In genomic region chr3:106088270-106088669, GRCh38 we compare ENCODE assay signal across 19 cellular contexts.
DNase-seq lines count a peak whose midpoint lies in the region; ATAC-seq and TF ChIP-seq lines count a peak whose summit lies in the region.
"Had no signal": no experiment of that assay in that cellular context is flagged by ENCODE, and none has a peak within 500 bp of the region (broad histone marks: within the 10 kb centered on the region; RNA-seq: fewer than 3 reads in every experiment).

No MANE protein-coding gene starts in this region.

- intact Hi-C loops in tibial artery (cut with DNase I; ENCODE audit: low total_unique reads), result no loop called here

- no peaks in the 10 kb centered on the region for H3K9me3 ChIP-seq in tibial artery
- H3K9me3 ChIP-seq: SJCRH30 had no signal

- DNase-seq in NCI-H2171 treated with DMSO at 0.1 percent for 48 hours (lab: John Stamatoyannopoulos, UW) (peak; percentile 35), NCI-H2171 (lab: John Stamatoyannopoulos, UW) (no peak), astrocyte of the hippocampus (ENCODE audit: low read depth, low spot score) (peak; percentile 1), mesothelial cell of epicardium (ENCODE audit: low spot score in 2 of 2, unreplicated experiment in 2 of 2) (peak; percentile 27 to 49), tibial artery (no peak), activated gamma-delta T cell (lab: John Stamatoyannopoulos, UW) (no peak)
- DNase-seq: CD4-positive, alpha-beta T cell; DMS153; GF-D8; GM23248; HCEC 1CT; NCI-H1105 treated with DMSO at 0.1 percent for 48 hours; NCI-H187 treated with DMSO at 0.1 percent for 48 hours; NCI-H524; SJCRH30; SW 1271 had no signal

- TF ChIP-seq CTCF in mesothelial cell of epicardium (IDR thresholded peaks at IDR 0.05; ENCODE audit: unreplicated experiment) (no peak), tibial artery (IDR thresholded peaks at IDR 0.05) (no peak)

- no peak for TF ChIP-seq RAD21 in Ishikawa (IDR thresholded peaks at IDR 0.05; ENCODE audit: low read depth)

- H3K4me3 Mint-ChIP-seq in mesothelial cell of epicardium, result no peak overlapping the region
- H3K4me3 Mint-ChIP-seq: CD4-positive, alpha-beta T cell had no signal

- H3K4me3 ChIP-seq in tibial artery, result no peak overlapping the region
- H3K4me3 ChIP-seq: GM12878, GM23248, SJCRH30 had no signal

- H3K27ac Mint-ChIP-seq in mesothelial cell of epicardium, result peak overlapping the region; percentile 76
- H3K27ac Mint-ChIP-seq: CD4-positive, alpha-beta T cell had no signal

- H3K27ac ChIP-seq in tibial artery, result no peak overlapping the region
- H3K27ac ChIP-seq: GM23248, SJCRH30 had no signal

- TF ChIP-seq EP300 in Ishikawa (IDR thresholded peaks at IDR 0.05; ENCODE audit: borderline replicate concordance), result no peak

- peaks cover 5% of the 10 kb centered on the region for H3K36me3 Mint-ChIP-seq in mesothelial cell of epicardium

- no peaks in the 10 kb centered on the region for H3K4me1 ChIP-seq in tibial artery
- H3K4me1 ChIP-seq: SJCRH30 had no signal

- H3K27me3 ChIP-seq in tibial artery, result no peaks in the 10 kb centered on the region
- H3K27me3 ChIP-seq: SJCRH30 had no signal

- H3K9me3 Mint-ChIP-seq in mesothelial cell of epicardium, result peaks cover 11% of the 10 kb centered on the region
- H3K9me3 Mint-ChIP-seq: CD4-positive, alpha-beta T cell had no signal

- H3K27me3 Mint-ChIP-seq in mesothelial cell of epicardium (ENCODE audit: low read depth), result no peaks in the 10 kb centered on the region
- H3K27me3 Mint-ChIP-seq: CD4-positive, alpha-beta T cell had no signal

- no peaks in the 10 kb centered on the region for H3K36me3 ChIP-seq in tibial artery
- H3K36me3 ChIP-seq: SJCRH30 had no signal

- H3K4me1 Mint-ChIP-seq in mesothelial cell of epicardium, result peaks cover 18% of the 10 kb centered on the region

- ATAC-seq in GM21619 (IDR thresholded peaks at IDR 0.05; ENCODE audit: unreplicated experiment), result no peak
- ATAC-seq: GM12878 had no signal

TF ChIP-seq in Ishikawa, 13 proteins besides CTCF, POLR2A, EP300 and RAD21:
- TF ChIP-seq NFIC (IDR thresholded peaks at IDR 0.05) (peak; percentile 65; the same call in 1 of the 2 replicates), USF1 (IDR thresholded peaks at IDR 0.05) (no peak)

Comparison
In these comparisons a context has a peak if more than half of its experiments do, and no peak if none do; other contexts are left out.
1. DNase-seq: peak in NCI-H2171 treated with DMSO at 0.1 percent for 48 hours (single experiment), astrocyte of the hippocampus (single experiment) and mesothelial cell of epicardium (2 of 2); none in NCI-H2171 (single experiment), tibial artery (0 of 2) and activated gamma-delta T cell (single experiment).